8 cellular contexts compared by ENCODE assay signal in the genomic region with DNA sequence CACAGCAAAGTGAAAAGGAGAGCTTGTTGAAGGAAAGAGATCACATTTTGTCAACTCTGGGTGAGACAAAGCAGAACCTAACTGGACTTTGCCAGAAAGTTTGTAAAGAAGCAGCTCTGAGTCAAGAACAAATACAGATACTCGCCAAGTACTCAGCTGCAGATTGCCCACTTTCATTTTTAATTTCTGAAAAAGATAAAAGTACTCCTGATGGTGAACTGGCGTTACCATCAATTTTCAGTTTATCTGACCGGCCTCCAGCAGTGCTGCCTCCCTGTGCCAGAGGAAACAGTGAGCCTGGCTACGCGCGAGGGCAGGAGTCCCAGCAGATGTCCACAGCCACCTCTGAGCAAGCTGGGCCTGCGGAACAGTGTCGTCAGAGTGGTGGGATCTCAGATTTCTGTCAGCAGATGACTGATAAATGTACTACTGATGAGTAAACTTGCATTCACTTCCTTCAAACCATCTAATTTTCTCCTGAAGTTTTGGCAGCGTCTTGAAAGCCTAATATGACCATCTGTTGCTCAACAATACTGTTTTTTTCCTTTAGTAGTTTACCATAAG. TPM values are rescaled to one million over a fixed set of nuclear protein-coding genes. Genes with fewer than 3 reads are reported as not detected.
DNase-seq lines count a peak whose midpoint lies in the region; ATAC-seq and TF ChIP-seq lines count a peak whose summit lies in the region.
"Had no signal": no experiment of that assay in that cellular context is flagged by ENCODE, and none has a peak within 500 bp of the region (broad histone marks: within the 10 kb centered on the region; RNA-seq: fewer than 3 reads in every experiment).

No MANE protein-coding gene starts in this region.

- peaks cover 28% of the 10 kb centered on the region for H3K4me1 ChIP-seq in adipocyte (ENCODE audit: control insufficient read depth, insufficient read depth, low read length)
- H3K4me1 ChIP-seq in left lung, result peaks cover 4 to 60% of the 10 kb centered on the region in 2 donors

- peak overlapping the region; percentile 63 to 72 for H3K27ac ChIP-seq in left lung

- H3K4me3 ChIP-seq in adipocyte (ENCODE audit: low read length) (peak overlapping the region; percentile 67), left lung (no peak overlapping the region)

- H3K27me3 ChIP-seq in adipocyte (replicated peaks; ENCODE audit: control insufficient read depth, insufficient read depth, low read length) (no peaks in the 10 kb centered on the region), left lung (no peaks in the 10 kb centered on the region)

- H3K9me3 ChIP-seq in adipocyte (ENCODE audit: control insufficient read depth, low read length) (no peaks in the 10 kb centered on the region), left lung (no peaks in the 10 kb centered on the region)

- H3K36me3 ChIP-seq in adipocyte (ENCODE audit: control insufficient read depth, insufficient read depth, low read length, severe bottlenecking), result no peaks in the 10 kb centered on the region
- H3K36me3 ChIP-seq in left lung, result peaks cover 0 to 28% of the 10 kb centered on the region in 2 donors

- TF ChIP-seq CTCF in left lung (IDR thresholded peaks at IDR 0.05), result no peak

- H3K4me1 Mint-ChIP-seq in stimulated activated memory B cell treated with anti-CD40 and anti-IgM and Interleukin-4, amounts not matched to agents 10 μg/mL and 1 μg/mL and 100 μg/mL, for 72 hours, result peaks cover 33% of the 10 kb centered on the region

- peak overlapping the region; percentile 38 for H3K9ac ChIP-seq in adipocyte (ENCODE audit: low read length)

- H3K27ac Mint-ChIP-seq in stimulated activated memory B cell treated with anti-CD40 and anti-IgM and Interleukin-4, amounts not matched to agents 10 μg/mL and 1 μg/mL and 100 μg/mL, for 72 hours, result peak overlapping the region; percentile 76
- H3K27ac Mint-ChIP-seq: T-helper 1 cell treated with Interleukin-12 subunit alpha and Interleukin-12 subunit beta and Interleukin-4 antibody, amounts not matched to agents 30 μg/mL and 1 μg/mL, for 36 hours had no signal

- intact Hi-C loops in left lung (cut with DNase I), result no loop called here

- no peak overlapping the region for H3K4me3 Mint-ChIP-seq in stimulated activated memory B cell treated with anti-CD40 and anti-IgM and Interleukin-4, amounts not matched to agents 10 μg/mL and 1 μg/mL and 100 μg/mL, for 72 hours
- H3K4me3 Mint-ChIP-seq: T-helper 1 cell treated with Interleukin-12 subunit alpha and Interleukin-12 subunit beta and Interleukin-4 antibody, amounts not matched to agents 30 μg/mL and 1 μg/mL, for 36 hours had no signal

- peaks cover 40% of the 10 kb centered on the region for H3K36me3 Mint-ChIP-seq in stimulated activated memory B cell treated with anti-CD40 and anti-IgM and Interleukin-4, amounts not matched to agents 10 μg/mL and 1 μg/mL and 100 μg/mL, for 72 hours

- DNase-seq in HS-5 (ENCODE audit: low read depth), result peak; percentile 95
- peak; percentile 82 for DNase-seq in adipocyte (ENCODE audit: low read depth)
- peak in 1 of 2 donors; percentile 57 for DNase-seq in left lung

- no peaks in the 10 kb centered on the region for H3K9me3 Mint-ChIP-seq in stimulated activated memory B cell treated with anti-CD40 and anti-IgM and Interleukin-4, amounts not matched to agents 10 μg/mL and 1 μg/mL and 100 μg/mL, for 72 hours
- H3K9me3 Mint-ChIP-seq: T-helper 1 cell treated with Interleukin-12 subunit alpha and Interleukin-12 subunit beta and Interleukin-4 antibody, amounts not matched to agents 30 μg/mL and 1 μg/mL, for 36 hours had no signal

- ATAC-seq in GM18907 (IDR thresholded peaks at IDR 0.05; ENCODE audit: unreplicated experiment) (peak; percentile 53), left lung (peak; percentile 72), GM18519 (IDR thresholded peaks at IDR 0.05; ENCODE audit: low FRiP score, unreplicated experiment) (no peak), GM18909 (IDR thresholded peaks at IDR 0.05; ENCODE audit: poor library complexity, unreplicated experiment) (no peak)
- ATAC-seq in stimulated activated memory B cell treated with anti-CD40 and anti-IgM and Interleukin-4, amounts not matched to agents 10 μg/mL and 1 μg/mL and 100 μg/mL, for 72 hours, result peak; percentile 62

- no peaks in the 10 kb centered on the region for H3K27me3 Mint-ChIP-seq in stimulated activated memory B cell treated with anti-CD40 and anti-IgM and Interleukin-4, amounts not matched to agents 10 μg/mL and 1 μg/mL and 100 μg/mL, for 72 hours

RNA-seq across cellular contexts. Expression of gene BACH1, which starts 43.8 kb away (rescaled TPM):
- 100 to 1,000 TPM in 1 of 2 donors, 10 to 100 TPM in 1; 80.4 to 117 TPM for total RNA-seq in left lung

Comparison
In these comparisons a context has a peak if more than half of its experiments do, and no peak if none do; other contexts are left out.
1. ATAC-seq: peak in GM18907 (single experiment), left lung (single experiment) and stimulated activated memory B cell treated with anti-CD40 and anti-IgM and Interleukin-4, amounts not matched to agents 10 μg/mL and 1 μg/mL and 100 μg/mL, for 72 hours (single experiment); none in GM18519 (single experiment) and GM18909 (single experiment).